ENCODE assay signal across 5 cellular contexts in genomic region chr18:14489256-14490014, GRCh38. TPM values are rescaled to one million over a fixed set of nuclear protein-coding genes. Genes with fewer than 3 reads are reported as not detected.
"Had no signal": no experiment of that assay in that cellular context is flagged by ENCODE, and none has a peak within 500 bp of the region (broad histone marks: within the 10 kb centered on the region; RNA-seq: fewer than 3 reads in every experiment).

No MANE protein-coding gene starts in this region.

RNA-seq across cellular contexts. Expression of gene POTEC, which starts 54.0 kb away (rescaled TPM):
- total RNA-seq: OCI-LY7, PC-9, Right ventricle myocardium inferior, RPMI7951, SJSA1 had no signal
